1 cellular context compared by ENCODE assay signal in the genomic region with DNA sequence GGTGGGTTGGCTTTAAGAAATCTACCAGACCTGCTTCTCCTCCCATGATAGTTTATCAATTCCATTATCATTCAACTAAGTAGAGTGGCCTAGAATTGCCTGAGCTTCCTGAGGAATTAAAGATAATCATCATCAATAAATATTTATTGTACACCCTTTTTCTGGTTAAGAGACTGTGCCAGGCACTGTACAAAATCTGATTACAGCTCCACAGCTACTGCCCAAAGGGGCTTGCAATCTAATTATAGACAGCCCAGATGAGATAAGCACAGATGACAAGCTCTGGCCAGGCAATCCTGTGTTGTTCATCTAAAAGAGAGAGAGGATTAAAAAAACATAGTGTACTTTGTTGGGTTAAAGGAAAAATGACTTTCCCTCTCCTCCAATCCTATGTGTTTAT.
TF ChIP-seq lines count a peak whose summit lies in the region.

No MANE protein-coding gene starts in this region.

TF ChIP-seq in SK-N-SH, 30 proteins besides CTCF, POLR2A, EP300 and RAD21 (continued from another document):
- TF ChIP-seq, protein P1, sequence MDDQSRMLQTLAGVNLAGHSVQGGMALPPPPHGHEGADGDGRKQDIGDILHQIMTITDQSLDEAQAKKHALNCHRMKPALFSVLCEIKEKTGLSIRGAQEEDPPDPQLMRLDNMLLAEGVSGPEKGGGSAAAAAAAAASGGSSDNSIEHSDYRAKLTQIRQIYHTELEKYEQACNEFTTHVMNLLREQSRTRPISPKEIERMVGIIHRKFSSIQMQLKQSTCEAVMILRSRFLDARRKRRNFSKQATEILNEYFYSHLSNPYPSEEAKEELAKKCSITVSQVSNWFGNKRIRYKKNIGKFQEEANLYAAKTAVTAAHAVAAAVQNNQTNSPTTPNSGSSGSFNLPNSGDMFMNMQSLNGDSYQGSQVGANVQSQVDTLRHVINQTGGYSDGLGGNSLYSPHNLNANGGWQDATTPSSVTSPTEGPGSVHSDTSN (IDR thresholded peaks at IDR 0.05), result no peak
- TF ChIP-seq, protein P2, sequence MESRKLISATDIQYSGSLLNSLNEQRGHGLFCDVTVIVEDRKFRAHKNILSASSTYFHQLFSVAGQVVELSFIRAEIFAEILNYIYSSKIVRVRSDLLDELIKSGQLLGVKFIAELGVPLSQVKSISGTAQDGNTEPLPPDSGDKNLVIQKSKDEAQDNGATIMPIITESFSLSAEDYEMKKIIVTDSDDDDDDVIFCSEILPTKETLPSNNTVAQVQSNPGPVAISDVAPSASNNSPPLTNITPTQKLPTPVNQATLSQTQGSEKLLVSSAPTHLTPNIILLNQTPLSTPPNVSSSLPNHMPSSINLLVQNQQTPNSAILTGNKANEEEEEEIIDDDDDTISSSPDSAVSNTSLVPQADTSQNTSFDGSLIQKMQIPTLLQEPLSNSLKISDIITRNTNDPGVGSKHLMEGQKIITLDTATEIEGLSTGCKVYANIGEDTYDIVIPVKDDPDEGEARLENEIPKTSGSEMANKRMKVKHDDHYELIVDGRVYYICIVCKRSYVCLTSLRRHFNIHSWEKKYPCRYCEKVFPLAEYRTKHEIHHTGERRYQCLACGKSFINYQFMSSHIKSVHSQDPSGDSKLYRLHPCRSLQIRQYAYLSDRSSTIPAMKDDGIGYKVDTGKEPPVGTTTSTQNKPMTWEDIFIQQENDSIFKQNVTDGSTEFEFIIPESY (IDR thresholded peaks at IDR 0.05; ENCODE audit: borderline replicate concordance, low read depth), result no peak
- TF ChIP-seq NFIC (IDR thresholded peaks at IDR 0.05; ENCODE audit: borderline replicate concordance) (no peak), RFX5 (IDR thresholded peaks at IDR 0.05; ENCODE audit: low read length) (no peak), FOSL2 (IDR thresholded peaks at IDR 0.05; ENCODE audit: borderline replicate concordance, low read depth) (no peak), GABPA (IDR thresholded peaks at IDR 0.05; ENCODE audit: low read depth) (no peak), MEF2A (IDR thresholded peaks at IDR 0.05; ENCODE audit: borderline replicate concordance, low read depth) (no peak), NRF1 (IDR thresholded peaks at IDR 0.05; ENCODE audit: low read depth, low read length) (no peak), MXI1 (IDR thresholded peaks at IDR 0.05; ENCODE audit: low read depth, low read length) (peak; percentile 72; the same call in 1 of the 2 replicates), ELF1 (IDR thresholded peaks at IDR 0.05) (no peak), TCF12 (IDR thresholded peaks at IDR 0.05) (peak; percentile 82)
- TF ChIP-seq, protein P3, sequence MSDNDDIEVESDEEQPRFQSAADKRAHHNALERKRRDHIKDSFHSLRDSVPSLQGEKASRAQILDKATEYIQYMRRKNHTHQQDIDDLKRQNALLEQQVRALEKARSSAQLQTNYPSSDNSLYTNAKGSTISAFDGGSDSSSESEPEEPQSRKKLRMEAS (IDR thresholded peaks at IDR 0.05; ENCODE audit: low read depth), result no peak
- TF ChIP-seq, protein P4, sequence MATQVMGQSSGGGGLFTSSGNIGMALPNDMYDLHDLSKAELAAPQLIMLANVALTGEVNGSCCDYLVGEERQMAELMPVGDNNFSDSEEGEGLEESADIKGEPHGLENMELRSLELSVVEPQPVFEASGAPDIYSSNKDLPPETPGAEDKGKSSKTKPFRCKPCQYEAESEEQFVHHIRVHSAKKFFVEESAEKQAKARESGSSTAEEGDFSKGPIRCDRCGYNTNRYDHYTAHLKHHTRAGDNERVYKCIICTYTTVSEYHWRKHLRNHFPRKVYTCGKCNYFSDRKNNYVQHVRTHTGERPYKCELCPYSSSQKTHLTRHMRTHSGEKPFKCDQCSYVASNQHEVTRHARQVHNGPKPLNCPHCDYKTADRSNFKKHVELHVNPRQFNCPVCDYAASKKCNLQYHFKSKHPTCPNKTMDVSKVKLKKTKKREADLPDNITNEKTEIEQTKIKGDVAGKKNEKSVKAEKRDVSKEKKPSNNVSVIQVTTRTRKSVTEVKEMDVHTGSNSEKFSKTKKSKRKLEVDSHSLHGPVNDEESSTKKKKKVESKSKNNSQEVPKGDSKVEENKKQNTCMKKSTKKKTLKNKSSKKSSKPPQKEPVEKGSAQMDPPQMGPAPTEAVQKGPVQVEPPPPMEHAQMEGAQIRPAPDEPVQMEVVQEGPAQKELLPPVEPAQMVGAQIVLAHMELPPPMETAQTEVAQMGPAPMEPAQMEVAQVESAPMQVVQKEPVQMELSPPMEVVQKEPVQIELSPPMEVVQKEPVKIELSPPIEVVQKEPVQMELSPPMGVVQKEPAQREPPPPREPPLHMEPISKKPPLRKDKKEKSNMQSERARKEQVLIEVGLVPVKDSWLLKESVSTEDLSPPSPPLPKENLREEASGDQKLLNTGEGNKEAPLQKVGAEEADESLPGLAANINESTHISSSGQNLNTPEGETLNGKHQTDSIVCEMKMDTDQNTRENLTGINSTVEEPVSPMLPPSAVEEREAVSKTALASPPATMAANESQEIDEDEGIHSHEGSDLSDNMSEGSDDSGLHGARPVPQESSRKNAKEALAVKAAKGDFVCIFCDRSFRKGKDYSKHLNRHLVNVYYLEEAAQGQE (IDR thresholded peaks at IDR 0.05; ENCODE audit: low read depth, low read length), result no peak
TF ChIP-seq in SK-N-SH: peak in this region for 9.
